Comparison of ENCODE assay signal across 1 cellular context in genomic region chr17:60139438-60140285, GRCh38.
TF ChIP-seq lines count a peak whose summit lies in the region.

No MANE protein-coding gene starts in this region.

TF ChIP-seq in HepG2, 621 proteins besides CTCF, POLR2A, EP300 and RAD21 (continued from another document):
- TF ChIP-seq AKNA (CRISPR knock-in tag; IDR thresholded peaks at IDR 0.05; ENCODE audit: borderline replicate concordance): peak; percentile 98
- TF ChIP-seq ZSCAN31 (CRISPR knock-in tag; IDR thresholded peaks at IDR 0.05; ENCODE audit: low read depth): peak; percentile 96; the same call in 1 of the 2 replicates
- peak; percentile 98 for TF ChIP-seq ZNF232 (CRISPR knock-in tag; IDR thresholded peaks at IDR 0.05; ENCODE audit: borderline replicate concordance)
- TF ChIP-seq CBX5 (CRISPR knock-in tag; IDR thresholded peaks at IDR 0.05; ENCODE audit: borderline replicate concordance): peak; percentile 97; the same call in 1 of the 2 replicates
- peak; percentile 73; the same call in 1 of the 2 replicates for TF ChIP-seq TFDP1 (CRISPR knock-in tag; IDR thresholded peaks at IDR 0.05; ENCODE audit: borderline replicate concordance)
- TF ChIP-seq ZNF558 (CRISPR knock-in tag; IDR thresholded peaks at IDR 0.05; ENCODE audit: borderline replicate concordance): peak; percentile 98
- TF ChIP-seq MTA1 (CRISPR knock-in tag; IDR thresholded peaks at IDR 0.05; ENCODE audit: borderline replicate concordance): peak; percentile 70; the same call in 1 of the 2 replicates
- TF ChIP-seq ZSCAN20 (CRISPR knock-in tag; IDR thresholded peaks at IDR 0.05; ENCODE audit: borderline replicate concordance): peak; percentile 95
- peak; percentile 28; the same call in 1 of the 2 replicates for TF ChIP-seq ZNF674 (CRISPR knock-in tag; IDR thresholded peaks at IDR 0.05; ENCODE audit: low read depth)
- peak; percentile 98 for TF ChIP-seq ARID2 (CRISPR knock-in tag; IDR thresholded peaks at IDR 0.05; ENCODE audit: borderline replicate concordance)
- TF ChIP-seq NRL (CRISPR knock-in tag; IDR thresholded peaks at IDR 0.05; ENCODE audit: borderline replicate concordance): peak; percentile 95
- no peak for TF ChIP-seq ZFP62 (CRISPR knock-in tag; IDR thresholded peaks at IDR 0.05)
- TF ChIP-seq ZNF772 (CRISPR knock-in tag; IDR thresholded peaks at IDR 0.05): peak; percentile 97; the same call in 1 of the 2 replicates
- peak; percentile 96; the same call in 1 of the 2 replicates for TF ChIP-seq ZIK1 (CRISPR knock-in tag; IDR thresholded peaks at IDR 0.05; ENCODE audit: borderline replicate concordance, low read depth)
- TF ChIP-seq FOXC1 (CRISPR knock-in tag; IDR thresholded peaks at IDR 0.05; ENCODE audit: borderline replicate concordance): peak; percentile 97
- peak; percentile 85; the same call in 1 of the 2 replicates for TF ChIP-seq ZNF567 (CRISPR knock-in tag; IDR thresholded peaks at IDR 0.05; ENCODE audit: borderline replicate concordance)
- TF ChIP-seq FOSL2 (CRISPR knock-in tag; IDR thresholded peaks at IDR 0.05): peak; percentile 79
- TF ChIP-seq IRF2 (CRISPR knock-in tag; IDR thresholded peaks at IDR 0.05): peak; percentile 89; the same call in 1 of the 2 replicates
- peak; percentile 62; the same call in 1 of the 2 replicates for TF ChIP-seq GLMP (CRISPR knock-in tag; IDR thresholded peaks at IDR 0.05; ENCODE audit: borderline replicate concordance)
- TF ChIP-seq NFIC (IDR thresholded peaks at IDR 0.05; ENCODE audit: low read length): no peak
- TF ChIP-seq ZNF264 (CRISPR knock-in tag; IDR thresholded peaks at IDR 0.05): peak; percentile 80
- peak; percentile 83 for TF ChIP-seq ARID5B (CRISPR knock-in tag; IDR thresholded peaks at IDR 0.05)
- peak; percentile 99 for TF ChIP-seq ZNF333 (CRISPR knock-in tag; IDR thresholded peaks at IDR 0.05; ENCODE audit: borderline replicate concordance)
- TF ChIP-seq ZNF460 (CRISPR knock-in tag; IDR thresholded peaks at IDR 0.05; ENCODE audit: borderline replicate concordance): no peak
- TF ChIP-seq NCOR1 (IDR thresholded peaks at IDR 0.05; ENCODE audit: borderline replicate concordance, low read length): no peak
- peak; percentile 95 for TF ChIP-seq ZNF564 (CRISPR knock-in tag; IDR thresholded peaks at IDR 0.05)
- peak; percentile 90 for TF ChIP-seq SIX4 (CRISPR knock-in tag; IDR thresholded peaks at IDR 0.05)
- TF ChIP-seq CCDC6 (CRISPR knock-in tag; IDR thresholded peaks at IDR 0.05): peak; percentile 95; the same call in 1 of the 2 replicates
- no peak for TF ChIP-seq TBP (CRISPR knock-in tag; IDR thresholded peaks at IDR 0.05)
- peak; percentile 45 for TF ChIP-seq PHF5A (CRISPR knock-in tag; IDR thresholded peaks at IDR 0.05; ENCODE audit: low read depth, unreplicated experiment)
- TF ChIP-seq CC2D1A (CRISPR knock-in tag; IDR thresholded peaks at IDR 0.05): peak; percentile 96; the same call in 1 of the 2 replicates
- no peak for TF ChIP-seq SRF (IDR thresholded peaks at IDR 0.05; ENCODE audit: low read depth, low read length)
- peak; percentile 76; the same call in 1 of the 2 replicates for TF ChIP-seq ZC3H4 (CRISPR knock-in tag; IDR thresholded peaks at IDR 0.05; ENCODE audit: borderline replicate concordance)
- TF ChIP-seq ZSCAN5A (CRISPR knock-in tag; IDR thresholded peaks at IDR 0.05; ENCODE audit: borderline replicate concordance): peak; percentile 79
- TF ChIP-seq ZNF878 (CRISPR knock-in tag; IDR thresholded peaks at IDR 0.05): peak; percentile 68; the same call in 1 of the 2 replicates
- no peak for TF ChIP-seq ZNF713 (CRISPR knock-in tag; IDR thresholded peaks at IDR 0.05)
- TF ChIP-seq ZNF652 (CRISPR knock-in tag; IDR thresholded peaks at IDR 0.05; ENCODE audit: borderline replicate concordance, low read depth): peak; percentile 54; the same call in 1 of the 2 replicates
- TF ChIP-seq RFXANK (CRISPR knock-in tag; IDR thresholded peaks at IDR 0.05): peak; percentile 92; the same call in 1 of the 2 replicates
- TF ChIP-seq TRIM24 (CRISPR knock-in tag; IDR thresholded peaks at IDR 0.05): no peak
- TF ChIP-seq ZNF737 (CRISPR knock-in tag; IDR thresholded peaks at IDR 0.05; ENCODE audit: borderline replicate concordance): peak; percentile 96; the same call in 1 of the 2 replicates
- peak; percentile 98 for TF ChIP-seq POGK (CRISPR knock-in tag; conservative IDR thresholded peaks at IDR 0.05)
- peak; percentile 93 for TF ChIP-seq GZF1 (CRISPR knock-in tag; IDR thresholded peaks at IDR 0.05)
- no peak for TF ChIP-seq ARNT (IDR thresholded peaks at IDR 0.05)
- peak; percentile 65 for TF ChIP-seq DRAP1 (CRISPR knock-in tag; IDR thresholded peaks at IDR 0.05)
- TF ChIP-seq ZKSCAN5 (CRISPR knock-in tag; IDR thresholded peaks at IDR 0.05): peak; percentile 87
- no peak for TF ChIP-seq NFRKB (IDR thresholded peaks at IDR 0.05)
- no peak; the same call in 1 of the 2 replicates for TF ChIP-seq ZBTB3 (CRISPR knock-in tag; IDR thresholded peaks at IDR 0.05; ENCODE audit: borderline replicate concordance, low read depth)
- TF ChIP-seq ETV5 (CRISPR knock-in tag; IDR thresholded peaks at IDR 0.05; ENCODE audit: borderline replicate concordance): peak; percentile 93
- TF ChIP-seq ARNTL (CRISPR knock-in tag; IDR thresholded peaks at IDR 0.05): peak; percentile 77
